Comparison of ENCODE assay signal across 18 cellular contexts in genomic region chr3:100024520-100025303, GRCh38.
A peak's percentile ranks its signal among the peaks of the same experiment; 100 is the strongest.
DNase-seq lines count a peak whose midpoint lies in the region; ATAC-seq and TF ChIP-seq lines count a peak whose summit lies in the region.
"Had no signal": no experiment of that assay in that cellular context is flagged by ENCODE, and none has a peak within 500 bp of the region (broad histone marks: within the 10 kb centered on the region; RNA-seq: fewer than 3 reads in every experiment).

No MANE protein-coding gene starts in this region.

- BruUV-seq in Panc1 (replicated peaks; lab: Mats Ljungman, UMichigan), result no TSS peak

- no peaks in the 10 kb centered on the region for H3K4me1 Mint-ChIP-seq in activated naive CD8-positive, alpha-beta T cell treated with anti-CD3 and anti-CD28 coated beads for 36 hours
- H3K4me1 Mint-ChIP-seq: WTC11 had no signal

- POLR2A ChIA-PET in Panc1 (lab: Charles Lee), result no interaction called here

- TF ChIP-seq CTCF in Panc1 (IDR thresholded peaks at IDR 0.05), result no peak
- no peak for TF ChIP-seq CTCF in esophagus squamous epithelium (IDR thresholded peaks at IDR 0.05)
- no peak for TF ChIP-seq CTCF in right lobe of liver (IDR thresholded peaks at IDR 0.05)
- TF ChIP-seq CTCF in thoracic aorta (IDR thresholded peaks at IDR 0.05), result no peak

- CTCF ChIA-PET in Panc1 (lab: Charles Lee), result no interaction called here

- H3K9me3 Mint-ChIP-seq in activated naive CD8-positive, alpha-beta T cell treated with anti-CD3 and anti-CD28 coated beads for 36 hours, result no peaks in the 10 kb centered on the region
- H3K9me3 Mint-ChIP-seq: WTC11 had no signal

- no peaks in the 10 kb centered on the region for H3K4me1 ChIP-seq in Panc1 (ENCODE audit: control insufficient read depth, insufficient read depth, low read length)
- H3K4me1 ChIP-seq in esophagus squamous epithelium, result peaks cover 0 to 45% (median 15%) of the 10 kb centered on the region in 3 donors
- H3K4me1 ChIP-seq in right lobe of liver, result peaks cover 0 to 8% (median 0%) of the 10 kb centered on the region in 4 donors
- H3K4me1 ChIP-seq in thoracic aorta (ENCODE audit: control insufficient read depth in 1 of 2, low read depth in 2 of 2), result peaks cover 28 to 70% of the 10 kb centered on the region in 2 donors
- H3K4me1 ChIP-seq: lower lobe of right lung had no signal

- no peak for ATAC-seq in Panc1
- ATAC-seq in right lobe of liver, result peak; percentile 77 to 88 (median 82)
- no peak for ATAC-seq in thoracic aorta (ENCODE audit: insufficient number of reproducible peaks, low FRiP score, low read depth)
- ATAC-seq: GM12878, lower lobe of right lung, WTC11 had no signal

- 62 to 74% methylated on average over 7 of the region's 7 CpGs for WGBS in esophagus squamous epithelium, 2 donors
- 42% methylated on average over 6 of the region's 7 CpGs for WGBS in right lobe of liver (ENCODE audit: insufficient coverage, low coverage, low lambda C conversion rate, missing lambda C conversion rate)

- TF ChIP-seq POLR2A in esophagus squamous epithelium (IDR thresholded peaks at IDR 0.05) (no peak), right lobe of liver (IDR thresholded peaks at IDR 0.05) (no peak)

- H3K9me3 ChIP-seq in Panc1 (ENCODE audit: control insufficient read depth, insufficient read depth, low read depth, low read length), result no peaks in the 10 kb centered on the region
- no peaks in the 10 kb centered on the region for H3K9me3 ChIP-seq in esophagus squamous epithelium
- no peaks in the 10 kb centered on the region for H3K9me3 ChIP-seq in right lobe of liver
- H3K9me3 ChIP-seq in thoracic aorta, result no peaks in the 10 kb centered on the region
- H3K9me3 ChIP-seq: lower lobe of right lung had no signal

- intact Hi-C loops in Panc1 (cut with micrococcal nuclease; ENCODE audit: unreplicated experiment), result no loop called here
- intact Hi-C loops in esophagus squamous epithelium (cut with DNase I), result no loop called here
- intact Hi-C loops in right lobe of liver (cut with DNase I), result no loop called here

- in situ Hi-C loops in Panc1 (cut with HindIII; ENCODE audit: low pct_unique_long_range_greater_than_20kb, low sequenced_read_pairs), result no loop called here

- H3K27me3 Mint-ChIP-seq in activated naive CD8-positive, alpha-beta T cell treated with anti-CD3 and anti-CD28 coated beads for 36 hours, result no peaks in the 10 kb centered on the region

- H3K4me3 Mint-ChIP-seq in activated naive CD8-positive, alpha-beta T cell treated with anti-CD3 and anti-CD28 coated beads for 36 hours, result no peak overlapping the region
- H3K4me3 Mint-ChIP-seq: WTC11 had no signal

- H3K27me3 ChIP-seq in Panc1 (ENCODE audit: control insufficient read depth, insufficient read depth, low read length), result no peaks in the 10 kb centered on the region
- no peaks in the 10 kb centered on the region for H3K27me3 ChIP-seq in esophagus squamous epithelium
- H3K27me3 ChIP-seq in right lobe of liver, result no peaks in the 10 kb centered on the region
- H3K27me3 ChIP-seq in thoracic aorta (replicated peaks; ENCODE audit: insufficient read depth), result no peaks in the 10 kb centered on the region

- H3K4me3 ChIP-seq in Panc1 (ENCODE audit: low read depth in 2 of 2, low read length in 2 of 2) (no peak overlapping the region), esophagus squamous epithelium (no peak overlapping the region), right lobe of liver (no peak overlapping the region), thoracic aorta (no peak overlapping the region)
- H3K4me3 ChIP-seq: GM12878, lower lobe of right lung had no signal

- H3K36me3 ChIP-seq in Panc1 (ENCODE audit: control insufficient read depth, insufficient read depth, low read length) (no peaks in the 10 kb centered on the region), esophagus squamous epithelium (no peaks in the 10 kb centered on the region), right lobe of liver (no peaks in the 10 kb centered on the region), thoracic aorta (no peaks in the 10 kb centered on the region)
- H3K36me3 ChIP-seq: lower lobe of right lung had no signal

- peaks cover 9% of the 10 kb centered on the region for H3K36me3 Mint-ChIP-seq in activated naive CD8-positive, alpha-beta T cell treated with anti-CD3 and anti-CD28 coated beads for 36 hours
- H3K36me3 Mint-ChIP-seq: WTC11 had no signal

- H3K27ac Mint-ChIP-seq in activated naive CD8-positive, alpha-beta T cell treated with anti-CD3 and anti-CD28 coated beads for 36 hours, result no peak overlapping the region
- H3K27ac Mint-ChIP-seq: WTC11 had no signal

- H3K27ac ChIP-seq in Panc1 (ENCODE audit: low read length) (0 out of 2 replicates have a peak overlapping the region, but pooled peaks have one; percentile 7), esophagus squamous epithelium (peak overlapping the region; percentile 16 to 64 (median 26)), right lobe of liver (peak overlapping the region; percentile 19 to 30 (median 22)), thoracic aorta (peak overlapping the region; percentile 73 to 81)
- H3K27ac ChIP-seq: C4-2B, lower lobe of right lung had no signal

- DNase-seq in Panc1 (ENCODE audit: low read depth, low spot score) (no peak), esophagus squamous epithelium (lab: John Stamatoyannopoulos, UW) (no peak), right lobe of liver (no peak), thoracic aorta (ENCODE audit: low spot score) (no peak), superior temporal gyrus (ENCODE audit: extremely low spot score) (no peak), foreskin melanocyte (no peak)
- DNase-seq in activated naive CD8-positive, alpha-beta T cell treated with anti-CD3 and anti-CD28 coated beads for 36 hours, result no peak
- DNase-seq: activated gamma-delta T cell treated with Interleukin-2 at 50 U/mL for 16 hours, EL, glutamatergic neuron, Karpas-422, lower lobe of right lung, NCI-H1694 treated with DMSO at 0.1 percent for 48 hours, NCI-H510A treated with DMSO at 0.1 percent for 48 hours, SW 1271 had no signal

Comparison
In these comparisons a context has a peak if more than half of its experiments do, and no peak if none do; other contexts are left out.
1. ATAC-seq: peak in right lobe of liver (4 of 4); none in Panc1 (single experiment) and thoracic aorta (single experiment).
2. H3K27ac ChIP-seq: peak in every context shown above with its lines; median percentile 77 in thoracic aorta; 26 in esophagus squamous epithelium; 22 in right lobe of liver; 7 in Panc1.